Comparison of ENCODE assay signal across 8 cellular contexts in genomic region chr12:106955377-106956047, GRCh38. TPM values are rescaled to one million over a fixed set of nuclear protein-coding genes. Genes with fewer than 3 reads are reported as not detected.
DNase-seq lines count a peak whose midpoint lies in the region; ATAC-seq and TF ChIP-seq lines count a peak whose summit lies in the region.

Gene TMEM263, plus strand, starts transcription at chr12:106955907. Its CDS starts 11,210 bp downstream, at chr12:106967117.

- ATAC-seq in GM21390 (IDR thresholded peaks at IDR 0.05; ENCODE audit: unreplicated experiment) (peak; percentile 73), mucosa of descending colon (peak; percentile 93)

- H3K79me2 ChIP-seq in OCI-LY1 (ENCODE audit: insufficient read depth, low read length) = peaks cover 7% of the 10 kb centered on the region; the same call in 1 of the 2 replicates

- H3K4me2 ChIP-seq in OCI-LY1 (ENCODE audit: low read length) = peak within 1 kb of the TSS; percentile 87

- no peaks in the 10 kb centered on the region for H3K9me2 ChIP-seq in OCI-LY1 (ENCODE audit: low read depth, low read length)

- H3K27ac ChIP-seq in HUES48 (ENCODE audit: low read depth, low read length) (peak within 1 kb of the TSS; percentile 95), OCI-LY1 (ENCODE audit: low read depth, low read length, poor library complexity, severe bottlenecking) (peak within 1 kb of the TSS; percentile 46), epithelial cell of prostate (peak within 1 kb of the TSS; percentile 64)

- peak within 1 kb of the TSS; percentile 92 for H3K4me3 ChIP-seq in HUES48 (ENCODE audit: low read depth, low read length)
- peak within 1 kb of the TSS; percentile 97 for H3K4me3 ChIP-seq in OCI-LY1 (ENCODE audit: low read depth, low read length, poor library complexity, severe bottlenecking)
- H3K4me3 ChIP-seq in mucosa of descending colon = peak within 1 kb of the TSS; percentile 84

- H3K27me3 ChIP-seq in HUES48 (ENCODE audit: control insufficient read depth, insufficient read depth, low read length) (peaks cover 6% of the 10 kb centered on the region; the same call in 1 of the 2 replicates), OCI-LY1 (ENCODE audit: insufficient read depth, low read length) (no peaks in the 10 kb centered on the region)

- H3K36me3 ChIP-seq in HUES48 (ENCODE audit: control insufficient read depth, insufficient read depth, low read length) = 0 out of 2 replicates have a peak, but pooled peaks cover 3% of the 10 kb centered on the region
- H3K36me3 ChIP-seq in OCI-LY1 (ENCODE audit: insufficient read depth, low read length) = no peaks in the 10 kb centered on the region
- H3K36me3 ChIP-seq in mucosa of descending colon (ENCODE audit: low read depth) = no peaks in the 10 kb centered on the region

- H3K9ac ChIP-seq in HUES48 (ENCODE audit: low read depth, low read length) (peak within 1 kb of the TSS; percentile 90), OCI-LY1 (ENCODE audit: low read length) (peak within 1 kb of the TSS; percentile 85)

- intact Hi-C loops in mucosa of descending colon (cut with DNase I, micrococcal nuclease) = no loop called here

- H2AFZ ChIP-seq in OCI-LY1 (ENCODE audit: low read length) = 0 out of 2 replicates have a peak within 1 kb of the TSS, but pooled peaks have one; percentile 61

- H3F3A ChIP-seq in OCI-LY1 (ENCODE audit: insufficient read depth, low read length) = no peaks in the 10 kb centered on the region; the same call in 1 of the 2 replicates

- DNase-seq in D341Med (ENCODE audit: low spot score) = peak; percentile 100
- peak; percentile 85 for DNase-seq in activated T-cell treated with anti-CD3 and anti-CD28 coated beads for 4 hours
- peak; percentile 31 for DNase-seq in epithelial cell of prostate (ENCODE audit: low read depth, low spot score)
- peak; percentile 85 to 95 (median 93) for DNase-seq in mucosa of descending colon
- peak; percentile 64 to 86 for DNase-seq in stimulated activated CD8-positive, alpha-beta memory T cell treated with anti-CD3 and anti-CD28 coated beads, Interleukin-4, amount 100 ng/mL, for 1 hour (ENCODE audit: low read depth in 2 of 2, low spot score in 1 of 2)

- no peaks in the 10 kb centered on the region for H3K9me3 ChIP-seq in HUES48 (ENCODE audit: control insufficient read depth, insufficient read depth, low read length)
- no peaks in the 10 kb centered on the region for H3K9me3 ChIP-seq in OCI-LY1 (ENCODE audit: low read length)
- no peaks in the 10 kb centered on the region for H3K9me3 ChIP-seq in mucosa of descending colon

- H3K4me1 ChIP-seq in HUES48 (ENCODE audit: control insufficient read depth, insufficient read depth, low read length) (peaks cover 6% of the 10 kb centered on the region; the same call in 1 of the 2 replicates), OCI-LY1 (ENCODE audit: insufficient read depth, low read length, severe bottlenecking) (peaks cover 21% of the 10 kb centered on the region), mucosa of descending colon (ENCODE audit: low read depth) (peaks cover 10% of the 10 kb centered on the region)

- no peaks in the 10 kb centered on the region for H4K20me1 ChIP-seq in OCI-LY1 (ENCODE audit: insufficient read depth, low read length)

- TF ChIP-seq CTCF in OCI-LY1 (IDR thresholded peaks at IDR 0.05; ENCODE audit: low read length) (no peak), mucosa of descending colon (IDR thresholded peaks at IDR 0.05) (no peak)

RNA-seq across cellular contexts. Expression of gene TMEM263, which starts in this region (rescaled TPM):
- total RNA-seq in mucosa of descending colon = 10 to 100 TPM; 20.3 to 38.6 (median 27.0) TPM

Comparison
In these comparisons a context has a peak if more than half of its experiments do, and no peak if none do; other contexts are left out.
1. Peak in every context shown above with its lines: DNase-seq, ATAC-seq, H3K4me3 ChIP-seq and H3K27ac ChIP-seq.
2. DNase-seq: peak in every context shown above with its lines; median percentile 100 in D341Med; 93 in mucosa of descending colon; 85 in activated T-cell treated with anti-CD3 and anti-CD28 coated beads for 4 hours; 75 in stimulated activated CD8-positive, alpha-beta memory T cell treated with anti-CD3 and anti-CD28 coated beads, Interleukin-4, amount 100 ng/mL, for 1 hour; 31 in epithelial cell of prostate.